In genomic region chr1:215605011-215605621, GRCh38 we compare ENCODE assay signal across 18 cellular contexts. TPM values are rescaled to one million over a fixed set of nuclear protein-coding genes. Genes with fewer than 3 reads are reported as not detected.
DNase-seq lines count a peak whose midpoint lies in the region; ATAC-seq and TF ChIP-seq lines count a peak whose summit lies in the region.
"Had no signal": no experiment of that assay in that cellular context is flagged by ENCODE, and none has a peak within 500 bp of the region (broad histone marks: within the 10 kb centered on the region; RNA-seq: fewer than 3 reads in every experiment).

No MANE protein-coding gene starts in this region.

- no peaks in the 10 kb centered on the region for H3K9me3 ChIP-seq in GM23248 (ENCODE audit: low read depth)

- H3K36me3 ChIP-seq in GM23248 (ENCODE audit: low read depth): peaks cover 24% of the 10 kb centered on the region; the same call in 1 of the 2 replicates

- H3K36me3 Mint-ChIP-seq in WTC11: peaks cover 36% of the 10 kb centered on the region

- H3K4me3 ChIP-seq in AG09309 (ENCODE audit: control insufficient read depth, low read depth, low read length): no peak overlapping the region
- no peak overlapping the region for H3K4me3 ChIP-seq in GM23248
- H3K4me3 ChIP-seq: GM23338, SK-N-MC had no signal

- H3K27ac Mint-ChIP-seq in WTC11: peak overlapping the region; percentile 80
- H3K27ac Mint-ChIP-seq: CD4-positive, alpha-beta T cell; GM23338 had no signal

- no peak overlapping the region for H2AFZ ChIP-seq in GM23248
- H2AFZ ChIP-seq: GM23338 had no signal

- no peaks in the 10 kb centered on the region for H4K20me1 ChIP-seq in GM23248 (ENCODE audit: insufficient read depth)

- H3K4me1 ChIP-seq in GM23248 (ENCODE audit: insufficient read depth): peaks cover 14% of the 10 kb centered on the region

- no peak overlapping the region for H3K27ac ChIP-seq in GM23248
- H3K27ac ChIP-seq: SK-N-MC had no signal

- CTCF ChIA-PET in WTC11 (lab: Charles Lee): interaction anchor here (1.0 kb wide), 1 partner anchor 105 kb away, joined by 3 read pairs; no protein-coding TSS in a partner anchor

- no peak for ATAC-seq in WTC11
- ATAC-seq: GM23338, HCT116 had no signal

- H3K9me2 ChIP-seq in GM23248 (ENCODE audit: insufficient read depth): no peaks in the 10 kb centered on the region

- H3K9ac ChIP-seq in GM23248: no peak overlapping the region

- in situ Hi-C loops in GM23248 (cut with MboI): no loop called here

- H3K9me3 Mint-ChIP-seq in WTC11: no peaks in the 10 kb centered on the region
- H3K9me3 Mint-ChIP-seq: CD4-positive, alpha-beta T cell; GM23338 had no signal

- H3F3A ChIP-seq in GM23248 (ENCODE audit: insufficient read depth): 0 out of 2 replicates have a peak, but pooled peaks cover 14% of the 10 kb centered on the region

- peak; percentile 8 for DNase-seq in AG09309 (ENCODE audit: low read depth)
- DNase-seq in GM23248: peak; percentile 17
- DNase-seq in WTC11 (ENCODE audit: low spot score): no peak
- DNase-seq in foreskin melanocyte: peak; percentile 82
- DNase-seq in DMS153 (lab: John Stamatoyannopoulos, UW): no peak
- no peak for DNase-seq in HK-2 (ENCODE audit: unreplicated experiment)
- DNase-seq in globus pallidus (ENCODE audit: low spot score): no peak
- no peak for DNase-seq in NK-92 treated with Interleukin-12 subunit alpha and Interleukin-12 subunit beta, amount 100 ng/mL, for 24 hours (lab: John Stamatoyannopoulos, UW)
- DNase-seq: CD4-positive, alpha-beta T cell; DMS79; KBM-7; NCI-H1105 treated with DMSO at 0.1 percent for 48 hours; NCI-H1694; NCI-H2081 treated with DMSO at 0.1 percent for 48 hours; Right ventricle myocardium superior had no signal

- POLR2A ChIA-PET in WTC11 (lab: Charles Lee): no interaction called here

- H3K27me3 Mint-ChIP-seq in WTC11 (ENCODE audit: low read depth): no peaks in the 10 kb centered on the region
- H3K27me3 Mint-ChIP-seq: CD4-positive, alpha-beta T cell had no signal

- H3K27me3 ChIP-seq in GM23248 (replicated peaks; ENCODE audit: insufficient read depth): no peaks in the 10 kb centered on the region

- H3K4me3 Mint-ChIP-seq in WTC11: no peak overlapping the region
- H3K4me3 Mint-ChIP-seq: CD4-positive, alpha-beta T cell; GM23338 had no signal

- no peaks in the 10 kb centered on the region for H3K79me2 ChIP-seq in GM23248 (ENCODE audit: insufficient read depth)

- peaks cover 17% of the 10 kb centered on the region for H3K4me1 Mint-ChIP-seq in WTC11

- TF ChIP-seq CTCF in AG09309 (IDR thresholded peaks at IDR 0.05; ENCODE audit: control insufficient read depth, insufficient read depth, low read depth, low read length, missing control alignments) (no peak), WTC11 (IDR thresholded peaks at IDR 0.05) (no peak)

- H3K4me2 ChIP-seq in GM23248 (ENCODE audit: unreplicated experiment): no peak overlapping the region
- H3K4me2 ChIP-seq: GM23338 had no signal

TF ChIP-seq in WTC11, 78 proteins besides CTCF, POLR2A, EP300 and RAD21:
- TF ChIP-seq ATF2 (CRISPR knock-in tag; IDR thresholded peaks at IDR 0.05; ENCODE audit: borderline replicate concordance, low read depth): no peak
- TF ChIP-seq ZNF425 (CRISPR knock-in tag; conservative IDR thresholded peaks at IDR 0.05): no peak

RNA-seq across cellular contexts. Expression of gene KCTD3, which starts 38.0 kb away (rescaled TPM):
- 25.7 and 32.0 TPM in 2 replicates for total RNA-seq in GM23248 (2014; rRNA removed; shearing (Covaris generic))
- 17.5 and 17.7 TPM in 2 replicates for polyA plus RNA-seq in GM23248 (2016; fragmentation: Nextera tagmentation; extraction: Ambion mirVana)
- total RNA-seq in WTC11 (2021): 46.8 to 55.6 TPM (median 48.4 TPM) in 3 replicates

Comparison
In these comparisons a context has a peak if more than half of its experiments do, and no peak if none do; other contexts are left out.
1. DNase-seq: peak in AG09309 (single experiment), GM23248 (single experiment) and foreskin melanocyte (single experiment); none in WTC11 (single experiment), DMS153 (single experiment), HK-2 (single experiment), globus pallidus (single experiment) and NK-92 treated with Interleukin-12 subunit alpha and Interleukin-12 subunit beta, amount 100 ng/mL, for 24 hours (single experiment).